19 cellular contexts compared by ENCODE assay signal in the genomic region with DNA sequence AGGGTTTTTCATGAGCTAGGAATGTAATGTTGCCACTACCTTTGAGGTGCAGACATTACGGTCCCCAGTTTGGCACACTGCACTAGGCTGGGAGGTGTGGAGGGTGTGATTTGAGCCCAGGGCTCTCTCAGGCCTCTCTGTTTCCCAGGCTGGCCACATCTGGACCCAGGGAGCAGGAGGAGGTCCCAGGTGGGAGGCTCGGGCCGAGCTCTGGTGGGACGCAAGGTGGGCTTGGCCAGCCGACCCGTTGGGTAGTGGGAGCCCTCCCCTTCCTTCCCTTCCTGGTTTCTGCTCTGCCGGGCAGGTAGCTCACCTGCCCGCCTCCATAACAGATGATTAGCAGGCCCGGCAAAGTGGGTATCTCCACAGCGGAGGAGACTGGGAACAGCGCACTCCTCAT.
"Had no signal": no experiment of that assay in that cellular context is flagged by ENCODE, and none has a peak within 500 bp of the region (broad histone marks: within the 10 kb centered on the region; RNA-seq: fewer than 3 reads in every experiment).

No MANE protein-coding gene starts in this region.

- H3K36me3 ChIP-seq: brain microvascular endothelial cell, colonic mucosa, thoracic aorta had no signal

- H3K4me3 ChIP-seq: colonic mucosa, dorsolateral prefrontal cortex, smooth muscle cell, thoracic aorta had no signal

- H3K27ac Mint-ChIP-seq: activated CD8-positive, alpha-beta T cell treated with anti-CD3 and anti-CD28 coated beads, Interleukin-2, amount 10 ng/mL, durations not matched to agents 7 days and 5 days; activated naive CD4-positive, alpha-beta T cell treated with anti-CD3 and anti-CD28 coated beads, Interleukin-2, amount 50 U/mL, for 24 hours; effector memory CD8-positive, alpha-beta T cell; natural killer cell treated with Interleukin-12 subunit alpha and Interleukin-12 subunit beta and Interleukin-15 and Interleukin-18, amount 100 ng/mL, for 72 hours; stimulated activated naive B cell treated with anti-CD40 and anti-IgM and Interleukin-4, amounts not matched to agents 10 μg/mL and 1 μg/mL and 100 μg/mL, for 72 hours; type B pancreatic cell had no signal

- H3K4me1 ChIP-seq: colonic mucosa had no signal

- H3K27ac ChIP-seq: brain microvascular endothelial cell, colonic mucosa had no signal

- H3K9me3 Mint-ChIP-seq: activated naive CD4-positive, alpha-beta T cell treated with anti-CD3 and anti-CD28 coated beads, Interleukin-2, amount 50 U/mL, for 24 hours; natural killer cell treated with Interleukin-12 subunit alpha and Interleukin-12 subunit beta and Interleukin-15 and Interleukin-18, amount 100 ng/mL, for 72 hours; stimulated activated naive B cell treated with anti-CD40 and anti-IgM and Interleukin-4, amounts not matched to agents 10 μg/mL and 1 μg/mL and 100 μg/mL, for 72 hours; type B pancreatic cell had no signal

- ATAC-seq: activated CD8-positive, alpha-beta T cell treated with anti-CD3 and anti-CD28 coated beads, Interleukin-2, amount 10 ng/mL, durations not matched to agents 7 days and 5 days; effector memory CD8-positive, alpha-beta T cell; stimulated activated naive B cell treated with anti-CD40 and anti-IgM and Interleukin-4, amounts not matched to agents 10 μg/mL and 1 μg/mL and 100 μg/mL, for 72 hours had no signal

- DNase-seq: activated CD4-positive, alpha-beta T cell treated with anti-CD3 and anti-CD28 coated beads for 1 hour; activated CD4-positive, alpha-beta T cell treated with anti-CD3 and anti-CD28 coated beads, Interleukin-2, amount 50 U/mL, for 1 hour; activated CD8-positive, alpha-beta T cell treated with anti-CD3 and anti-CD28 coated beads, Interleukin-2, amount 10 ng/mL, durations not matched to agents 7 days and 5 days; activated gamma-delta T cell treated with Interleukin-2 at 50 U/mL for 16 hours; aorta; brain microvascular endothelial cell; colonic mucosa; dorsolateral prefrontal cortex; effector memory CD8-positive, alpha-beta T cell; mammary epithelial cell; stimulated activated CD4-positive, alpha-beta T cell treated with anti-CD3 and anti-CD28 coated beads, Interleukin-2, amount 100 ng/mL, for 48 hours; stimulated activated CD8-positive, alpha-beta memory T cell treated with anti-CD3 and anti-CD28 coated beads, Interleukin-4, amount 100 ng/mL, for 48 hours; stimulated activated naive B cell treated with anti-CD40 and anti-IgM and Interleukin-4, amounts not matched to agents 10 μg/mL and 1 μg/mL and 100 μg/mL, for 72 hours; T-helper 1 cell had no signal

- H3K4me2 ChIP-seq: smooth muscle cell had no signal

- H3K4me1 Mint-ChIP-seq: activated naive CD4-positive, alpha-beta T cell treated with anti-CD3 and anti-CD28 coated beads, Interleukin-2, amount 50 U/mL, for 24 hours; stimulated activated naive B cell treated with anti-CD40 and anti-IgM and Interleukin-4, amounts not matched to agents 10 μg/mL and 1 μg/mL and 100 μg/mL, for 72 hours had no signal

- H3K36me3 Mint-ChIP-seq: activated naive CD4-positive, alpha-beta T cell treated with anti-CD3 and anti-CD28 coated beads, Interleukin-2, amount 50 U/mL, for 24 hours; natural killer cell treated with Interleukin-12 subunit alpha and Interleukin-12 subunit beta and Interleukin-15 and Interleukin-18, amount 100 ng/mL, for 72 hours; stimulated activated naive B cell treated with anti-CD40 and anti-IgM and Interleukin-4, amounts not matched to agents 10 μg/mL and 1 μg/mL and 100 μg/mL, for 72 hours had no signal

- H3K4me3 Mint-ChIP-seq: activated CD8-positive, alpha-beta T cell treated with anti-CD3 and anti-CD28 coated beads, Interleukin-2, amount 10 ng/mL, durations not matched to agents 7 days and 5 days; activated naive CD4-positive, alpha-beta T cell treated with anti-CD3 and anti-CD28 coated beads, Interleukin-2, amount 50 U/mL, for 24 hours; effector memory CD8-positive, alpha-beta T cell; natural killer cell treated with Interleukin-12 subunit alpha and Interleukin-12 subunit beta and Interleukin-15 and Interleukin-18, amount 100 ng/mL, for 72 hours; stimulated activated naive B cell treated with anti-CD40 and anti-IgM and Interleukin-4, amounts not matched to agents 10 μg/mL and 1 μg/mL and 100 μg/mL, for 72 hours; type B pancreatic cell had no signal

- H3K27me3 ChIP-seq: brain microvascular endothelial cell, colonic mucosa, dorsolateral prefrontal cortex had no signal

- H3K9me3 ChIP-seq: colonic mucosa, thoracic aorta had no signal

- H3K27me3 Mint-ChIP-seq: type B pancreatic cell had no signal
